In the genomic region with DNA sequence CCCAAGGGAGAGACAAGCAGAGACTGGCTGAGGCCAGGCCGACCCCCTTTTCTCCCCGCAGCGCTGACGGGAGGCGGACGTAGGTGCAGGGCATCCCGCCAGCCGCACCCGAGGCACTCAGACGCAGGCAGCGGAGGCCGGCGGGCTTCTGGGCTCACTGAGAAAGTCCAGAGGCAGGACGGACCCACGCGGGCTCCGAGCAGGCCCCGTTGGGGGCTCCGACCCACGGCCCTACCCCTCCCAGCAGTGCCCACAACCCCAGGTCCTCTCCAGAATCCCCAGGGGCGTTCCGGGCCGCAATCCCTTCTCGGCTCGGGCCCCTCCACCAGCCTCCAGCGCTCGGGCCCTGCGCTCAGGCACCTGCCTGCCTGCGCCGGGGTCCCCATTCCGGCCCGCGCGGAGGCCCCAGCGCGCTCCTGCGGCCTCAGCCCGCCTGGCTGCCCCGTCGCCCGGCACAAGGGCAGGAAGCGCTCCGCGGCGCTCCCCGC, we compare ENCODE assay signal across 8 cellular contexts.
DNase-seq lines count a peak whose midpoint lies in the region; ATAC-seq and TF ChIP-seq lines count a peak whose summit lies in the region.

No MANE protein-coding gene starts in this region.

- H3K27ac ChIP-seq in KOPT-K1 (ENCODE audit: low read depth, low read length, poor library complexity, severe bottlenecking) = peak overlapping the region; percentile 72

- peak; percentile 19 for ATAC-seq in GM21825 (IDR thresholded peaks at IDR 0.05; ENCODE audit: unreplicated experiment)

- peak; percentile 82 for DNase-seq in ELR (ENCODE audit: low read depth)
- DNase-seq in T1000 (lab: John Stamatoyannopoulos, UW) = peak; percentile 69
- peak; percentile 69 to 84 for DNase-seq in cardiac fibroblast (ENCODE audit: low read depth in 2 of 2)
- DNase-seq in iris pigment epithelial cell (ENCODE audit: low read depth) = peak; percentile 74
- DNase-seq in stimulated activated CD4-positive, alpha-beta T cell treated with anti-CD3 and anti-CD28 coated beads, Interleukin-12 subunit alpha, Interleukin-12 subunit beta, amount 100 ng/mL, for 4 hours = peak; percentile 28
- DNase-seq in SIG-M5 treated with dmso at 0.1 percent for 504 hours (lab: John Stamatoyannopoulos, UW; ENCODE audit: unreplicated experiment) = no peak

- no peak for TF ChIP-seq CTCF in cardiac fibroblast (IDR thresholded peaks at IDR 0.05; ENCODE audit: low read depth, low read length)

- no peaks in the 10 kb centered on the region for H3K36me3 ChIP-seq in KOPT-K1 (ENCODE audit: insufficient read depth, low read length)

- no peaks in the 10 kb centered on the region for H3K9me3 ChIP-seq in KOPT-K1 (ENCODE audit: insufficient read depth, low read length, poor library complexity, severe bottlenecking)

- H3K4me3 ChIP-seq in cardiac fibroblast (replicated peaks in 1 of 2; ENCODE audit: low read depth in 2 of 2, low read length in 2 of 2) = peak overlapping the region; percentile 72 to 79
